Comparison of ENCODE assay signal across 26 cellular contexts in the genomic region with DNA sequence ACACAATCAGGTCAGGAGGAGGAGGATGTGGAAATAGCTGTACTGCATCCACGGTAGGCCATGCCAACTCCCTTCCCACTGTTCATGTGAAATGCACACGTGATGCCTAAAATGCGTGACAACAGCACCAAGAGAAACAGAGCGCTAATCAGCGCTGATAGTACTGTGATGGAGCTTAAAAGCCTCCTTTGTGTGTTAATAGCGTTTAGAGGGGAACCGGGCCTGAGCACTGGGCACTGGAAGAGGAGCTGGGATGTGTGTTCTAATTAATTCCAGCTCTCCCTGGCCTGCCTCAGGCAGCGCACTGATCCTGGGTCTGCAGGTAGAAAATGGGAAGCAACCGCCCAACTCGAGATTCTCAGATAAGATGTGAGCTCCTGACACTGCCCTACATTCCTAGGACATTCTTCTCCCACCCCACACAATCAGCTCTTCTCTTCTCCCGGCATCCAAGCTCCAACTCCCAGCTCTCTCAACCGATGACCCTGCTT. TPM values are rescaled to one million over a fixed set of nuclear protein-coding genes. Genes with fewer than 3 reads are reported as not detected.
DNase-seq lines count a peak whose midpoint lies in the region; ATAC-seq, FAIRE-seq and TF ChIP-seq lines count a peak whose summit lies in the region.
"Had no signal": no experiment of that assay in that cellular context is flagged by ENCODE, and none has a peak within 500 bp of the region (broad histone marks: within the 10 kb centered on the region; RNA-seq: fewer than 3 reads in every experiment).

No MANE protein-coding gene starts in this region.

- peak; percentile 31 for ATAC-seq in Right ventricle myocardium inferior
- no peak for ATAC-seq in heart left ventricle
- no peak for ATAC-seq in natural killer cell treated with Interleukin-12 subunit alpha and Interleukin-12 subunit beta and Interleukin-15 and Interleukin-18, amount 100 ng/mL, for 72 hours
- ATAC-seq: body of pancreas, natural killer cell had no signal

- peaks cover 0 to 84% (median 61%) of the 10 kb centered on the region in 9 donors for H3K36me3 ChIP-seq in heart left ventricle
- peaks cover 0 to 76% (median 2%) of the 10 kb centered on the region in 3 donors for H3K36me3 ChIP-seq in tibial nerve

- H3K9me3 Mint-ChIP-seq in brain (no peaks in the 10 kb centered on the region), mesothelial cell of epicardium (no peaks in the 10 kb centered on the region)
- H3K9me3 Mint-ChIP-seq in natural killer cell treated with Interleukin-12 subunit alpha and Interleukin-12 subunit beta and Interleukin-15 and Interleukin-18, amount 100 ng/mL, for 72 hours = no peaks in the 10 kb centered on the region
- H3K9me3 Mint-ChIP-seq: activated T-helper 2 cell treated with anti-CD3 and anti-CD28 coated beads, Interferon-gamma antibody, Interleukin-2, Interleukin-4, amounts not matched to agents 10 μg/mL and 5 μg/mL and 100 μg/mL, durations not matched to agents 14 hours and 24 hours and 36 hours; natural killer cell; type B pancreatic cell had no signal

- no peaks in the 10 kb centered on the region for H3K27me3 ChIP-seq in heart left ventricle
- H3K27me3 ChIP-seq in tibial nerve = no peaks in the 10 kb centered on the region
- H3K27me3 ChIP-seq: body of pancreas, esophagus muscularis mucosa had no signal

- DNase-seq in Right ventricle myocardium inferior (ENCODE audit: missing footprints) = no peak
- DNase-seq in heart left ventricle = no peak
- no peak for DNase-seq in mesothelial cell of epicardium (ENCODE audit: low spot score in 2 of 2, unreplicated experiment in 2 of 2)
- DNase-seq in tibial nerve (ENCODE audit: low spot score in 2 of 2) = no peak
- DNase-seq in H54 (ENCODE audit: insufficient read length, low spot score) = no peak
- DNase-seq in natural killer cell treated with Interleukin-12 subunit alpha and Interleukin-12 subunit beta and Interleukin-15 and Interleukin-18, amount 100 ng/mL, for 72 hours (ENCODE audit: low spot score) = no peak
- no peak for DNase-seq in NCI-H1436 treated with DMSO at 0.1 percent for 48 hours (lab: John Stamatoyannopoulos, UW)
- DNase-seq: activated CD4-positive, alpha-beta T cell treated with anti-CD3 and anti-CD28 coated beads, Interleukin-2, amount 50 U/mL, for 1 hour; body of pancreas; effector memory CD4-positive, alpha-beta T cell; GF-D8; GM23248; hippocampal formation; KG1; natural killer cell; NCI-H146; NCI-H524 treated with DMSO at 0.1 percent for 48 hours had no signal

- intact Hi-C loops in Right ventricle myocardium inferior (cut with DNase I) (no loop called here), heart left ventricle (cut with DNase I) (no loop called here)

- H3K27me3 Mint-ChIP-seq in brain (no peaks in the 10 kb centered on the region), mesothelial cell of epicardium (ENCODE audit: low read depth) (no peaks in the 10 kb centered on the region)
- no peaks in the 10 kb centered on the region for H3K27me3 Mint-ChIP-seq in natural killer cell treated with Interleukin-12 subunit alpha and Interleukin-12 subunit beta and Interleukin-15 and Interleukin-18, amount 100 ng/mL, for 72 hours
- H3K27me3 Mint-ChIP-seq: type B pancreatic cell had no signal

- 83 to 85% (median 83%) methylated on average over 12 of the region's 12 CpGs for WGBS in heart left ventricle, 4 donors
- 55 to 66% methylated on average over 12 of the region's 12 CpGs for WGBS in tibial nerve, 2 donors

- peak overlapping the region in 3 of 5 experiments; percentile 16 to 44 (median 35) for H3K27ac Mint-ChIP-seq in brain
- H3K27ac Mint-ChIP-seq in mesothelial cell of epicardium = peak overlapping the region; percentile 52
- no peak overlapping the region for H3K27ac Mint-ChIP-seq in natural killer cell treated with Interleukin-12 subunit alpha and Interleukin-12 subunit beta and Interleukin-15 and Interleukin-18, amount 100 ng/mL, for 72 hours
- H3K27ac Mint-ChIP-seq: activated T-helper 2 cell treated with anti-CD3 and anti-CD28 coated beads, Interferon-gamma antibody, Interleukin-2, Interleukin-4, amounts not matched to agents 10 μg/mL and 5 μg/mL and 100 μg/mL, durations not matched to agents 14 hours and 24 hours and 36 hours; type B pancreatic cell had no signal

- H3K4me3 ChIP-seq in heart left ventricle = no peak overlapping the region
- no peak overlapping the region for H3K4me3 ChIP-seq in tibial nerve
- H3K4me3 ChIP-seq: body of pancreas, esophagus muscularis mucosa, GM23248, SK-N-MC had no signal

- peaks cover 0 to 4% (median 0%) of the 10 kb centered on the region in 12 donors for H3K4me1 ChIP-seq in heart left ventricle
- H3K4me1 ChIP-seq in tibial nerve = peaks cover 0 to 11% (median 0%) of the 10 kb centered on the region in 4 donors
- H3K4me1 ChIP-seq: body of pancreas, esophagus muscularis mucosa had no signal

- TF ChIP-seq POLR2A in heart left ventricle (IDR thresholded peaks at IDR 0.05) (no peak), tibial nerve (IDR thresholded peaks at IDR 0.05) (no peak), H54 (IDR thresholded peaks at IDR 0.05; ENCODE audit: low read depth, low read length) (no peak)

- TF ChIP-seq EP300 in tibial nerve (IDR thresholded peaks at IDR 0.05) = peak in 1 of 2 donors; percentile 7

- TF ChIP-seq CTCF in heart left ventricle (IDR thresholded peaks at IDR 0.05) (no peak), brain (conservative IDR thresholded peaks at IDR 0.05) (no peak), mesothelial cell of epicardium (IDR thresholded peaks at IDR 0.05; ENCODE audit: unreplicated experiment) (no peak), tibial nerve (IDR thresholded peaks at IDR 0.05) (no peak)

- H3K4me1 Mint-ChIP-seq in brain (peaks cover 17% of the 10 kb centered on the region), mesothelial cell of epicardium (peaks cover 34% of the 10 kb centered on the region)
- H3K4me1 Mint-ChIP-seq in natural killer cell treated with Interleukin-12 subunit alpha and Interleukin-12 subunit beta and Interleukin-15 and Interleukin-18, amount 100 ng/mL, for 72 hours (ENCODE audit: low read depth in 2 of 2) = peaks cover 14 to 17% of the 10 kb centered on the region in 2 donors

- no peak overlapping the region for H3K27ac ChIP-seq in heart left ventricle
- H3K27ac ChIP-seq in tibial nerve = peak overlapping the region in 3 of 4 donors; percentile 27 to 77 (median 62)
- H3K27ac ChIP-seq: body of pancreas, esophagus muscularis mucosa, GM23248, SK-N-MC, VCaP had no signal

- FAIRE-seq in H54 (lab: Jason Lieb, UNC) = no peak
- FAIRE-seq: colon, frontal cortex, HTR-8/SVneo had no signal

- H3K4me3 Mint-ChIP-seq in brain (no peak overlapping the region), mesothelial cell of epicardium (no peak overlapping the region)
- no peak overlapping the region for H3K4me3 Mint-ChIP-seq in natural killer cell treated with Interleukin-12 subunit alpha and Interleukin-12 subunit beta and Interleukin-15 and Interleukin-18, amount 100 ng/mL, for 72 hours
- H3K4me3 Mint-ChIP-seq: natural killer cell, type B pancreatic cell had no signal

- H3K9me3 ChIP-seq in heart left ventricle = no peaks in the 10 kb centered on the region
- H3K9me3 ChIP-seq in tibial nerve = no peaks in the 10 kb centered on the region
- H3K9me3 ChIP-seq: body of pancreas, esophagus muscularis mucosa had no signal

- H3K36me3 Mint-ChIP-seq in brain (peaks cover 62% of the 10 kb centered on the region), mesothelial cell of epicardium (peaks cover 47% of the 10 kb centered on the region)
- peaks cover 19% of the 10 kb centered on the region for H3K36me3 Mint-ChIP-seq in natural killer cell treated with Interleukin-12 subunit alpha and Interleukin-12 subunit beta and Interleukin-15 and Interleukin-18, amount 100 ng/mL, for 72 hours

RNA-seq across cellular contexts. Expression of a gene that starts 12.9 kb away (rescaled TPM):
- total RNA-seq in Right ventricle myocardium inferior (44.1 TPM), heart left ventricle (10 to 100 TPM; 28.9 to 55.7 (median 41.2) TPM), mesothelial cell of epicardium (93.7 to 101 TPM (median 101 TPM) in 3 replicates), tibial nerve (10 to 100 TPM; 50.4 to 76.3 (median 55.8) TPM)
- polyA plus RNA-seq in heart left ventricle (10 to 100 TPM; 16.1 to 44.7 TPM), brain (ENCODE audit: insufficient read depth, low read depth, low replicate concordance) (65.7 TPM)
- total RNA-seq in natural killer cell treated with Interleukin-12 subunit alpha and Interleukin-12 subunit beta and Interleukin-15 and Interleukin-18, amount 100 ng/mL, for 72 hours = 100 to 1,000 TPM in 1 of 2 donors, 10 to 100 TPM in 1; 83.6 to 135 TPM

Comparison
In these comparisons a context has a peak if more than half of its experiments do, and no peak if none do; other contexts are left out.
1. H3K27ac ChIP-seq: peak in tibial nerve (3 of 4); none in heart left ventricle (0 of 12).
2. H3K27ac Mint-ChIP-seq: peak in brain (3 of 5) and mesothelial cell of epicardium (single experiment); none in natural killer cell treated with Interleukin-12 subunit alpha and Interleukin-12 subunit beta and Interleukin-15 and Interleukin-18, amount 100 ng/mL, for 72 hours (0 of 2).